Comparison of ENCODE assay signal across 16 cellular contexts in the genomic region with DNA sequence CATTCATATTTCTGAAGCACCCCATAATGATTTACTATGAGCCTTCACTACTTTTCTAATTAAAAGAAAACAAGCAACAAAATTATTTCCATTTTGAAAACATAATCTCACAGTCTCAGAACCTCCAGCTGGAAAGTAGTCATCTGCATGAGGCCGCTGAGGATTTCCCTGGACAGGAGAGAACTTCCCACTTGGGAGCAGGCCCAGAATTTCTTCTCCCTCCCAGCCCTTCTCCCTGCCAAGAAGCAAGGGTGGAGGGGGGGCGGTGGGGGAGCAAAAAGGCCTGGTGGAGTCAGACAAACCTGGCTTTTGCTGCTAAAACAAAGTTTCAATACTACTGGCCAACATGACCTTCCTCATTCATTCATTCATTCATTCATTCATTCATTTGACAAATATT.
DNase-seq lines count a peak whose midpoint lies in the region; ATAC-seq and TF ChIP-seq lines count a peak whose summit lies in the region.
"Had no signal": no experiment of that assay in that cellular context is flagged by ENCODE, and none has a peak within 500 bp of the region (broad histone marks: within the 10 kb centered on the region; RNA-seq: fewer than 3 reads in every experiment).

No MANE protein-coding gene starts in this region.

- no peaks in the 10 kb centered on the region for H3K27me3 ChIP-seq in parathyroid adenoma (ENCODE audit: control insufficient read depth, insufficient read depth, low read length)

- no peak overlapping the region for H3K4me2 ChIP-seq in parathyroid adenoma (ENCODE audit: low read length)

- intact Hi-C loops in Right ventricle myocardium inferior (cut with DNase I) = loop anchor here (2.0 to 10.0 kb wide), 5 partner anchors 27 to 171 kb away; a partner anchor contains a TSS

- peak overlapping the region; percentile 85 for H3K27ac ChIP-seq in parathyroid adenoma
- H3K27ac ChIP-seq: SK-N-MC had no signal

- no peak overlapping the region for H3K27ac Mint-ChIP-seq in activated naive CD8-positive, alpha-beta T cell treated with anti-CD3 and anti-CD28 coated beads, Interleukin-2, amount 50 U/mL, for 24 hours
- H3K27ac Mint-ChIP-seq: B cell had no signal

- DNase-seq in EH (ENCODE audit: low read depth) (peak; percentile 49), astrocyte of the hippocampus (ENCODE audit: low read depth, low spot score) (peak; percentile 78), Right ventricle myocardium inferior (ENCODE audit: missing footprints) (peak; percentile 74), LoVo (ENCODE audit: low spot score) (no peak)
- no peak for DNase-seq in activated T-cell treated with anti-CD3 and anti-CD28 coated beads, Interleukin-2, amount 50 U/mL, for 4 hours
- DNase-seq in activated naive CD8-positive, alpha-beta T cell treated with anti-CD3 and anti-CD28 coated beads, Interleukin-2, amount 50 U/mL, for 24 hours = no peak
- DNase-seq: activated CD4-positive, CD25-positive, alpha-beta regulatory T cell treated with anti-CD3 and anti-CD28 coated beads, Interleukin-2, amount 50 U/mL, for 72 hours; NCI-H1105 treated with DMSO at 0.1 percent for 48 hours; NCI-H748 treated with DMSO at 0.1 percent for 48 hours; stimulated activated CD4-positive, alpha-beta T cell treated with anti-CD3 and anti-CD28 coated beads, Interleukin-1b, Interleukin-23, amount 100 ng/mL, for 48 hours; stimulated activated naive CD4-positive, alpha-beta T cell treated with Interleukin-2 at 50 U/mL for 16 hours had no signal

- H3K9me3 Mint-ChIP-seq in activated T-cell treated with anti-CD3 and anti-CD28 coated beads, Interleukin-2, amount 50 U/mL, for 4 hours = no peaks in the 10 kb centered on the region
- H3K9me3 Mint-ChIP-seq in activated naive CD8-positive, alpha-beta T cell treated with anti-CD3 and anti-CD28 coated beads, Interleukin-2, amount 50 U/mL, for 24 hours = no peaks in the 10 kb centered on the region

- no peaks in the 10 kb centered on the region for H3K79me2 ChIP-seq in parathyroid adenoma

- peaks cover 29% of the 10 kb centered on the region for H3K4me1 ChIP-seq in parathyroid adenoma

- ATAC-seq in Right ventricle myocardium inferior (peak; percentile 77), GM21367 (IDR thresholded peaks at IDR 0.05; ENCODE audit: unreplicated experiment) (no peak)
- no peak for ATAC-seq in activated T-cell treated with anti-CD3 and anti-CD28 coated beads, Interleukin-2, amount 50 U/mL, for 4 hours
- no peak for ATAC-seq in activated naive CD8-positive, alpha-beta T cell treated with anti-CD3 and anti-CD28 coated beads, Interleukin-2, amount 50 U/mL, for 24 hours

- H3K36me3 ChIP-seq in parathyroid adenoma (ENCODE audit: control insufficient read depth, insufficient read depth, low read length) = no peaks in the 10 kb centered on the region

- H3K4me3 ChIP-seq in parathyroid adenoma (ENCODE audit: low read depth, low read length) = no peak overlapping the region
- H3K4me3 ChIP-seq: SK-N-MC had no signal

- no peaks in the 10 kb centered on the region for H3K4me1 Mint-ChIP-seq in activated T-cell treated with anti-CD3 and anti-CD28 coated beads, Interleukin-2, amount 50 U/mL, for 4 hours (ENCODE audit: low read depth)
- no peaks in the 10 kb centered on the region for H3K4me1 Mint-ChIP-seq in activated naive CD8-positive, alpha-beta T cell treated with anti-CD3 and anti-CD28 coated beads, Interleukin-2, amount 50 U/mL, for 24 hours
- H3K4me1 Mint-ChIP-seq: B cell had no signal

- no peaks in the 10 kb centered on the region for H3K36me3 Mint-ChIP-seq in activated T-cell treated with anti-CD3 and anti-CD28 coated beads, Interleukin-2, amount 50 U/mL, for 4 hours (ENCODE audit: insufficient read depth)
- H3K36me3 Mint-ChIP-seq in activated naive CD8-positive, alpha-beta T cell treated with anti-CD3 and anti-CD28 coated beads, Interleukin-2, amount 50 U/mL, for 24 hours (ENCODE audit: low read depth) = no peaks in the 10 kb centered on the region

- H2AFZ ChIP-seq in parathyroid adenoma = no peak overlapping the region

- H3K27me3 Mint-ChIP-seq in activated T-cell treated with anti-CD3 and anti-CD28 coated beads, Interleukin-2, amount 50 U/mL, for 4 hours (ENCODE audit: low read depth) = peaks cover 4% of the 10 kb centered on the region
- H3K27me3 Mint-ChIP-seq in activated naive CD8-positive, alpha-beta T cell treated with anti-CD3 and anti-CD28 coated beads, Interleukin-2, amount 50 U/mL, for 24 hours = peaks cover 2% of the 10 kb centered on the region

- no peak for TF ChIP-seq CTCF in parathyroid adenoma (IDR thresholded peaks at IDR 0.05)

- H3K4me3 Mint-ChIP-seq in activated T-cell treated with anti-CD3 and anti-CD28 coated beads, Interleukin-2, amount 50 U/mL, for 4 hours = no peak overlapping the region
- H3K4me3 Mint-ChIP-seq in activated naive CD8-positive, alpha-beta T cell treated with anti-CD3 and anti-CD28 coated beads, Interleukin-2, amount 50 U/mL, for 24 hours = no peak overlapping the region
- H3K4me3 Mint-ChIP-seq: B cell, neural crest cell had no signal

- no peaks in the 10 kb centered on the region for H3K9me3 ChIP-seq in parathyroid adenoma (ENCODE audit: control insufficient read depth, low read length)

- H3K9ac ChIP-seq in parathyroid adenoma = no peak overlapping the region

Comparison
In these comparisons a context has a peak if more than half of its experiments do, and no peak if none do; other contexts are left out.
1. DNase-seq: peak in EH (single experiment), astrocyte of the hippocampus (single experiment) and Right ventricle myocardium inferior (single experiment); none in activated T-cell treated with anti-CD3 and anti-CD28 coated beads, Interleukin-2, amount 50 U/mL, for 4 hours (single experiment), activated naive CD8-positive, alpha-beta T cell treated with anti-CD3 and anti-CD28 coated beads, Interleukin-2, amount 50 U/mL, for 24 hours (single experiment) and LoVo (single experiment).